17 cellular contexts compared by ENCODE assay signal in genomic region chr6:106976270-106976669, GRCh38. TPM values are rescaled to one million over a fixed set of nuclear protein-coding genes. Genes with fewer than 3 reads are reported as not detected.
DNase-seq lines count a peak whose midpoint lies in the region; ATAC-seq, FAIRE-seq and TF ChIP-seq lines count a peak whose summit lies in the region.
"Had no signal": no experiment of that assay in that cellular context is flagged by ENCODE, and none has a peak within 500 bp of the region (broad histone marks: within the 10 kb centered on the region; RNA-seq: fewer than 3 reads in every experiment).

No MANE protein-coding gene starts in this region.

- H3K27ac ChIP-seq in GM12878 (ENCODE audit: control insufficient read depth, insufficient read depth) = no peak overlapping the region
- no peak overlapping the region for H3K27ac ChIP-seq in sigmoid colon
- H3K27ac ChIP-seq: heart left ventricle had no signal

- no peaks in the 10 kb centered on the region for H3K36me3 Mint-ChIP-seq in stimulated activated naive CD8-positive, alpha-beta T cell treated with anti-CD3 and anti-CD28 coated beads, Interleukin-15, Interleukin-2, amounts not matched to agents 100 ng/mL and 50 ng/mL, for 24 hours (ENCODE audit: low read depth)
- peaks cover 11% of the 10 kb centered on the region for H3K36me3 Mint-ChIP-seq in memory B cell
- H3K36me3 Mint-ChIP-seq in type B pancreatic cell = peaks cover 18% of the 10 kb centered on the region

- no peak overlapping the region for H3K27ac Mint-ChIP-seq in stimulated activated naive CD8-positive, alpha-beta T cell treated with anti-CD3 and anti-CD28 coated beads, Interleukin-15, Interleukin-2, amounts not matched to agents 100 ng/mL and 50 ng/mL, for 24 hours
- H3K27ac Mint-ChIP-seq in stimulated activated naive CD8-positive, alpha-beta T cell treated with anti-CD3 and anti-CD28 coated beads, Interleukin-15, amount 100 ng/mL, for 72 hours = no peak overlapping the region
- H3K27ac Mint-ChIP-seq in memory B cell (peak overlapping the region; percentile 87), type B pancreatic cell (peak overlapping the region; percentile 94)
- H3K27ac Mint-ChIP-seq: T-helper 17 cell had no signal

- H3K4me3 Mint-ChIP-seq in stimulated activated naive CD8-positive, alpha-beta T cell treated with anti-CD3 and anti-CD28 coated beads, Interleukin-15, Interleukin-2, amounts not matched to agents 100 ng/mL and 50 ng/mL, for 24 hours = peak overlapping the region; percentile 58
- no peak overlapping the region for H3K4me3 Mint-ChIP-seq in stimulated activated naive CD8-positive, alpha-beta T cell treated with anti-CD3 and anti-CD28 coated beads, Interleukin-15, amount 100 ng/mL, for 72 hours
- peak overlapping the region; percentile 82 for H3K4me3 Mint-ChIP-seq in memory B cell
- H3K4me3 Mint-ChIP-seq in type B pancreatic cell = peak overlapping the region; percentile 91

- H3K9ac ChIP-seq in GM12878 (ENCODE audit: control insufficient read depth, insufficient read depth, low read length) = no peak overlapping the region

- H2AFZ ChIP-seq in GM12878 (ENCODE audit: control insufficient read depth, low read depth, low read length) = no peak overlapping the region

- BruUV-seq in GM12878 (replicated peaks; lab: Mats Ljungman, UMichigan) = no TSS peak

- RAD21 ChIA-PET in GM12878 (lab: Charles Lee; ENCODE audit: unreplicated experiment) = interaction anchor here (1.4 to 2.3 kb wide), 2 partner anchors 368 to 532 kb away, joined by 4 to 5 read pairs; no protein-coding TSS in a partner anchor

- CTCF ChIA-PET in GM12878 (lab: Yijun Ruan, JAX) = interaction anchor here (0.7 to 2.7 kb wide), 6 partner anchors 22 to 1365 kb away, joined by 3 to 23 read pairs (median 5); no protein-coding TSS in a partner anchor

- in situ Hi-C loops in GM12878 (cut with MboI) = no loop called here

- ATAC-seq in stimulated activated naive CD8-positive, alpha-beta T cell treated with anti-CD3 and anti-CD28 coated beads, Interleukin-15, amount 100 ng/mL, for 72 hours = no peak
- ATAC-seq in GM12878 (no peak), memory B cell (ENCODE audit: low read depth) (no peak), HG03039 (IDR thresholded peaks at IDR 0.05; ENCODE audit: unreplicated experiment) (no peak), HG03139 (IDR thresholded peaks at IDR 0.05; ENCODE audit: unreplicated experiment) (no peak)
- ATAC-seq: heart left ventricle, T-helper 17 cell had no signal

- POLR2A ChIA-PET in GM12878 (lab: Charles Lee) = no interaction called here

- no peak for DNase-seq in stimulated activated naive CD8-positive, alpha-beta T cell treated with anti-CD3 and anti-CD28 coated beads, Interleukin-15, amount 100 ng/mL, for 72 hours
- DNase-seq in GM12878 (ENCODE audit: low read depth, low spot score) (no peak), memory B cell (ENCODE audit: low spot score in 2 of 2) (no peak), type B pancreatic cell (ENCODE audit: extremely low spot score, unreplicated experiment) (no peak), sigmoid colon (no peak)
- DNase-seq: activated CD4-positive, alpha-beta T cell treated with anti-CD3 and anti-CD28 coated beads, Interleukin-2, amount 50 U/mL, for 1 hour; GOT3; heart left ventricle; MM.1S; Peyer's patch; stimulated activated CD4-positive, alpha-beta T cell treated with anti-CD3 and anti-CD28 coated beads, Interleukin-1b, Interleukin-23, amount 100 ng/mL, for 48 hours; T-helper 17 cell had no signal

- H3K4me1 Mint-ChIP-seq in stimulated activated naive CD8-positive, alpha-beta T cell treated with anti-CD3 and anti-CD28 coated beads, Interleukin-15, Interleukin-2, amounts not matched to agents 100 ng/mL and 50 ng/mL, for 24 hours (ENCODE audit: low read depth) = peaks cover 11% of the 10 kb centered on the region
- H3K4me1 Mint-ChIP-seq in stimulated activated naive CD8-positive, alpha-beta T cell treated with anti-CD3 and anti-CD28 coated beads, Interleukin-15, amount 100 ng/mL, for 72 hours = peaks cover 21% of the 10 kb centered on the region
- peaks cover 21% of the 10 kb centered on the region for H3K4me1 Mint-ChIP-seq in memory B cell
- H3K4me1 Mint-ChIP-seq in type B pancreatic cell (ENCODE audit: unreplicated experiment) = peaks cover 26% of the 10 kb centered on the region

- 38% methylated on average over 5 of the region's 5 CpGs for WGBS in GM12878 (ENCODE audit: insufficient coverage, insufficient replicate concordance, low lambda C conversion rate, missing lambda C conversion rate)
- 15 to 54% methylated on average over 5 of the region's 5 CpGs for WGBS in sigmoid colon, 2 donors

- FAIRE-seq in GM12878 (lab: Jason Lieb, UNC) = no peak
- FAIRE-seq: endometrium had no signal

- peak overlapping the region; percentile 86 for H3K4me2 ChIP-seq in GM12878 (ENCODE audit: control insufficient read depth, insufficient read depth)

- TF ChIP-seq EP300 in GM12878 (IDR thresholded peaks at IDR 0.05; ENCODE audit: borderline replicate concordance in 1 of 2, control insufficient read depth in 1 of 2, low read depth in 2 of 2, low read length in 2 of 2) = no peak
- no peak for TF ChIP-seq EP300 in sigmoid colon (IDR thresholded peaks at IDR 0.05)

- no peaks in the 10 kb centered on the region for H3K9me3 Mint-ChIP-seq in stimulated activated naive CD8-positive, alpha-beta T cell treated with anti-CD3 and anti-CD28 coated beads, Interleukin-15, Interleukin-2, amounts not matched to agents 100 ng/mL and 50 ng/mL, for 24 hours
- H3K9me3 Mint-ChIP-seq in stimulated activated naive CD8-positive, alpha-beta T cell treated with anti-CD3 and anti-CD28 coated beads, Interleukin-15, amount 100 ng/mL, for 72 hours = no peaks in the 10 kb centered on the region
- H3K9me3 Mint-ChIP-seq in memory B cell (no peaks in the 10 kb centered on the region), type B pancreatic cell (peaks cover 4% of the 10 kb centered on the region)

- TF ChIP-seq CTCF in GM12878 (IDR thresholded peaks at IDR 0.05 in 2 of 3, conservative IDR thresholded peaks at IDR 0.05 in 1 of 3; ENCODE audit: control insufficient read depth in 2 of 3, extremely low read depth in 1 of 3, insufficient read depth in 1 of 3, low read depth in 3 of 3, low read length in 3 of 3) (no peak), type B pancreatic cell (conservative IDR thresholded peaks at IDR 0.05) (no peak), sigmoid colon (IDR thresholded peaks at IDR 0.05) (no peak)

- no peak for TF ChIP-seq POLR2A in GM12878 (IDR thresholded peaks at IDR 0.05; ENCODE audit: low read depth, low read length)
- TF ChIP-seq POLR2A in sigmoid colon (IDR thresholded peaks at IDR 0.05) = no peak

- H4K20me1 ChIP-seq in GM12878 (ENCODE audit: control insufficient read depth, insufficient read depth) = no peaks in the 10 kb centered on the region

- H3K4me1 ChIP-seq in GM12878 (ENCODE audit: control insufficient read depth, insufficient read depth, low read length) = peaks cover 7% of the 10 kb centered on the region; the same call in 1 of the 2 replicates
- peaks cover 0 to 27% (median 23%) of the 10 kb centered on the region in 4 donors for H3K4me1 ChIP-seq in sigmoid colon

- no peaks in the 10 kb centered on the region for H3K79me2 ChIP-seq in GM12878 (ENCODE audit: control insufficient read depth, insufficient read depth, low read length)

- H3K9me3 ChIP-seq in GM12878 (replicated peaks; ENCODE audit: control insufficient read depth, insufficient read depth, low read length) (no peaks in the 10 kb centered on the region), sigmoid colon (no peaks in the 10 kb centered on the region)
- H3K9me3 ChIP-seq: heart left ventricle, Peyer's patch had no signal

- H3K27me3 Mint-ChIP-seq in stimulated activated naive CD8-positive, alpha-beta T cell treated with anti-CD3 and anti-CD28 coated beads, Interleukin-15, Interleukin-2, amounts not matched to agents 100 ng/mL and 50 ng/mL, for 24 hours = peaks cover 59% of the 10 kb centered on the region
- peaks cover 75% of the 10 kb centered on the region for H3K27me3 Mint-ChIP-seq in stimulated activated naive CD8-positive, alpha-beta T cell treated with anti-CD3 and anti-CD28 coated beads, Interleukin-15, amount 100 ng/mL, for 72 hours
- no peaks in the 10 kb centered on the region for H3K27me3 Mint-ChIP-seq in memory B cell
- H3K27me3 Mint-ChIP-seq in type B pancreatic cell = peaks cover 5% of the 10 kb centered on the region

- SMC1A ChIA-PET in GM12878 (lab: Charles Lee; ENCODE audit: uncharacterized antibody, unreplicated experiment) = interaction anchor here (0.8 to 1.7 kb wide), 8 partner anchors 131 to 531 kb away, joined by 3 to 8 read pairs (median 3); no protein-coding TSS in a partner anchor

- intact Hi-C loops in GM12878 (cut with micrococcal nuclease; ENCODE audit: unreplicated experiment) = loop anchor here (5.0 kb wide), 2 partner anchors 129 to 274 kb away; no protein-coding TSS in a partner anchor
- intact Hi-C loops in sigmoid colon (cut with DNase I) = loop anchor here (5.0 kb wide), 1 partner anchor 519 kb away; no protein-coding TSS in a partner anchor

- H3K36me3 ChIP-seq in GM12878 (ENCODE audit: control insufficient read depth in 2 of 2, insufficient read depth in 2 of 2, low read length in 1 of 2) = no peaks in the 10 kb centered on the region
- H3K36me3 ChIP-seq in sigmoid colon = no peaks in the 10 kb centered on the region
- H3K36me3 ChIP-seq: heart left ventricle, Peyer's patch had no signal

- TF ChIP-seq RAD21 in GM12878 (IDR thresholded peaks at IDR 0.05; ENCODE audit: insufficient read depth, low read depth, low read length) = no peak

- H3K27me3 ChIP-seq in GM12878 (replicated peaks in 1 of 2; ENCODE audit: control insufficient read depth in 2 of 2, insufficient read depth in 2 of 2, low read length in 1 of 2) (peaks cover 11 to 13% of the 10 kb centered on the region in 2 experiments; a peak in 3 of 4 replicates), sigmoid colon (peaks cover 24 to 72% (median 28%) of the 10 kb centered on the region in 3 donors)

- peak overlapping the region; percentile 57; the same call in 1 of the 2 replicates for H3K4me3 ChIP-seq in GM12878
- no peak overlapping the region for H3K4me3 ChIP-seq in sigmoid colon
- H3K4me3 ChIP-seq: lung had no signal

RNA-seq across cellular contexts. Expression of gene CD24, which starts 1.7 kb away (rescaled TPM):
- total RNA-seq in GM12878 (2013; cell fraction: nucleolus; rRNA removed) = 5.0 and 5.7 TPM in 2 replicates
- total RNA-seq in GM12878 (2014; rRNA removed) = 17.5 and 24.3 TPM in 2 replicates
- 20.2 and 20.5 TPM in 2 replicates for total RNA-seq in GM12878 (2014; rRNA removed; fragmentation: Illumina TruSeq; extraction: Trizol)
- total RNA-seq in GM12878 (2021) = 16.6 and 17.6 TPM in 2 replicates
- 7.6 TPM for polyA plus RNA-seq in GM12878 (2011; ENCODE audit: low read depth)
- 0.16 and 0.19 TPM in 2 replicates for polyA plus RNA-seq in GM12878 (2011; rRNA removed)
- polyA plus RNA-seq in GM12878 (2011; cell fraction: cytosol; rRNA removed) = 0.10 and 0.31 TPM in 2 replicates
- polyA plus RNA-seq in GM12878 (2011; cell fraction: nucleus; rRNA removed) = 0.12 and 0.18 TPM in 2 replicates
- 8.1 and 9.2 TPM in 2 replicates for polyA plus RNA-seq in GM12878 (2012)
- 21.2 and 26.2 TPM in 2 replicates for polyA plus RNA-seq in GM12878 (2014; fragmentation: Illumina TruSeq; extraction: Trizol)
- polyA plus RNA-seq in GM12878 (2014; fragmentation: Nextera tagmentation; extraction: Ambion mirVana) = 1 to 10 TPM; 5.3 to 7.2 TPM
- 8.3 and 10.8 TPM in 2 replicates for polyA plus RNA-seq in GM12878 (2014; rRNA removed)
- 1 to 10 TPM; 4.7 to 5.5 TPM for polyA plus RNA-seq in GM12878 (2016; fragmentation: Nextera tagmentation; extraction: Ambion mirVana)
- 0.36 and 0.51 TPM in 2 replicates for polyA minus RNA-seq in GM12878 (2011; rRNA and poly(A)+ RNA removed)
- polyA minus RNA-seq in GM12878 (2011; cell fraction: cytosol; rRNA and poly(A)+ RNA removed) = not detected in 2 replicates
- 0.19 TPM in 1 of 2 replicates, not detected in the other for polyA minus RNA-seq in GM12878 (2011; cell fraction: nucleus; rRNA and poly(A)+ RNA removed)
- total RNA-seq in type B pancreatic cell (ENCODE audit: low replicate concordance) = 807 and 1,512 TPM in 2 replicates
- total RNA-seq in sigmoid colon = 10 to 100 TPM in 1 of 4 donors, 1 to 10 TPM in 3; 1.2 to 13.2 (median 3.9) TPM
- 1,000 to 10,000 TPM in 1 of 3 donors, 100 to 1,000 TPM in 2; 850 to 1,379 (median 865) TPM for polyA plus RNA-seq in sigmoid colon

RNA-seq across cellular contexts. Expression of gene MTRES1, which starts 51.7 kb away (rescaled TPM):
- 15.3 and 15.8 TPM in 2 replicates for total RNA-seq in GM12878 (2013; cell fraction: nucleolus; rRNA removed)
- total RNA-seq in GM12878 (2014; rRNA removed) (11.4 and 15.7 TPM in 2 replicates), GM12878 (2014; rRNA removed; fragmentation: Illumina TruSeq; extraction: Trizol) (24.5 and 25.0 TPM in 2 replicates), GM12878 (2021) (12.4 and 12.9 TPM in 2 replicates), type B pancreatic cell (ENCODE audit: low replicate concordance) (23.5 and 25.7 TPM in 2 replicates), sigmoid colon (10 to 100 TPM; 11.1 to 22.7 (median 17.3) TPM)
- polyA plus RNA-seq in GM12878 (2011; ENCODE audit: low read depth) = 7.7 TPM
- polyA plus RNA-seq in GM12878 (2011; rRNA removed) (9.4 and 16.2 TPM in 2 replicates), GM12878 (2014; fragmentation: Illumina TruSeq; extraction: Trizol) (23.4 and 34.6 TPM in 2 replicates), GM12878 (2014; fragmentation: Nextera tagmentation; extraction: Ambion mirVana) (10 to 100 TPM; 29.5 to 30.0 TPM), GM12878 (2014; rRNA removed) (18.3 and 21.2 TPM in 2 replicates), GM12878 (2016; fragmentation: Nextera tagmentation; extraction: Ambion mirVana) (10 to 100 TPM; 29.3 to 35.7 TPM), sigmoid colon (10 to 100 TPM; 35.5 to 52.0 (median 37.8) TPM)
- polyA plus RNA-seq in GM12878 (2011; cell fraction: cytosol; rRNA removed) = 4.0 and 4.8 TPM in 2 replicates
- 3.8 and 4.2 TPM in 2 replicates for polyA plus RNA-seq in GM12878 (2011; cell fraction: nucleus; rRNA removed)
- 12.8 and 13.9 TPM in 2 replicates for polyA plus RNA-seq in GM12878 (2012)
- 2.6 and 4.0 TPM in 2 replicates for polyA minus RNA-seq in GM12878 (2011; rRNA and poly(A)+ RNA removed)
- 2.6 and 3.3 TPM in 2 replicates for polyA minus RNA-seq in GM12878 (2011; cell fraction: cytosol; rRNA and poly(A)+ RNA removed)
- 4.0 and 8.4 TPM in 2 replicates for polyA minus RNA-seq in GM12878 (2011; cell fraction: nucleus; rRNA and poly(A)+ RNA removed)

Comparison
In these comparisons a context has a peak if more than half of its experiments do, and no peak if none do; other contexts are left out.
1. H3K4me3 Mint-ChIP-seq: peak in stimulated activated naive CD8-positive, alpha-beta T cell treated with anti-CD3 and anti-CD28 coated beads, Interleukin-15, Interleukin-2, amounts not matched to agents 100 ng/mL and 50 ng/mL, for 24 hours (single experiment), memory B cell (single experiment) and type B pancreatic cell (single experiment); none in stimulated activated naive CD8-positive, alpha-beta T cell treated with anti-CD3 and anti-CD28 coated beads, Interleukin-15, amount 100 ng/mL, for 72 hours (0 of 2).
2. H3K27ac Mint-ChIP-seq: peak in memory B cell (single experiment) and type B pancreatic cell (single experiment); none in stimulated activated naive CD8-positive, alpha-beta T cell treated with anti-CD3 and anti-CD28 coated beads, Interleukin-15, Interleukin-2, amounts not matched to agents 100 ng/mL and 50 ng/mL, for 24 hours (single experiment) and stimulated activated naive CD8-positive, alpha-beta T cell treated with anti-CD3 and anti-CD28 coated beads, Interleukin-15, amount 100 ng/mL, for 72 hours (0 of 2).
3. RNA of gene CD24, which starts 1.7 kb away (total RNA-seq): 807 to 1,512 TPM in type B pancreatic cell; 5.0 to 24.3 TPM in GM12878 and 1.2 to 13.2 TPM in sigmoid colon; every median in the first group is over 10 times any median in the second.